Comparison of ENCODE assay signal across 8 cellular contexts in the genomic region with DNA sequence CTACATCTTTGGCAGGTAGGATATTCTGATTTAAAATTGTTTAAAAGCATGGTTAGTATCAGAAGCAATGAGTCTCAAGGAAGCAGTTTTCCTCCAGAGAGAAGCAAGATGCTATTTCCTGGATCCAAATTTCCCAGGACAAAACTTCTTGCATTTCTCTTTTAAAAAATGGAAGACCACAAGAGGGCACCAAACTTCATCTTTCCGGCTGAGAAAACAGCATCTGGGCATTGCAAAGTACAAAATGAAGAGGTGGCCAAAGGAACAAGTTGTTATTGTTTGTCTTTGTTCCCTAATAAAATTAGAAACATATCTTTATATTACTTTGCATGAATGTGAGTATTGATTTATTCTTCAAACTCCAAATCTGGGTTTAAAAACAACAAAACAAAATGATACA.
A peak's percentile ranks its signal among the peaks of the same experiment; 100 is the strongest.
DNase-seq lines count a peak whose midpoint lies in the region; ATAC-seq and TF ChIP-seq lines count a peak whose summit lies in the region.

No MANE protein-coding gene starts in this region.

- H3K36me3 ChIP-seq in brain microvascular endothelial cell (replicated peaks), result no peaks in the 10 kb centered on the region

- no peaks in the 10 kb centered on the region for H3K27me3 Mint-ChIP-seq in activated CD4-positive, alpha-beta T cell treated with anti-CD3 and anti-CD28 coated beads, Interleukin-2, amount 10 ng/mL, durations not matched to agents 7 days and 5 days

- in situ Hi-C loops in brain microvascular endothelial cell (cut with HindIII; ENCODE audit: low pct_ligation_motif_present, low sequenced_read_pairs), result loop anchor here (25.0 kb wide), 1 partner anchor 219 kb away; no protein-coding TSS in a partner anchor

- no peak overlapping the region for H3K4me3 Mint-ChIP-seq in activated CD4-positive, alpha-beta T cell treated with anti-CD3 and anti-CD28 coated beads, Interleukin-2, amount 10 ng/mL, durations not matched to agents 7 days and 5 days

- TF ChIP-seq CTCF in brain microvascular endothelial cell (IDR thresholded peaks at IDR 0.05; ENCODE audit: low read depth, low read length, missing control alignments), result peak; percentile 64

- H3K36me3 Mint-ChIP-seq in activated CD4-positive, alpha-beta T cell treated with anti-CD3 and anti-CD28 coated beads, Interleukin-2, amount 10 ng/mL, durations not matched to agents 7 days and 5 days (ENCODE audit: low read depth), result no peaks in the 10 kb centered on the region

- no peaks in the 10 kb centered on the region for H3K27me3 ChIP-seq in brain microvascular endothelial cell (replicated peaks)

- H3K4me1 Mint-ChIP-seq in activated CD4-positive, alpha-beta T cell treated with anti-CD3 and anti-CD28 coated beads, Interleukin-2, amount 10 ng/mL, durations not matched to agents 7 days and 5 days, result peaks cover 8% of the 10 kb centered on the region

- ATAC-seq in left colon (peak; percentile 33), GM21367 (IDR thresholded peaks at IDR 0.05; ENCODE audit: unreplicated experiment) (no peak), HG03571 (IDR thresholded peaks at IDR 0.05; ENCODE audit: unreplicated experiment) (no peak), HG02840 (IDR thresholded peaks at IDR 0.05; ENCODE audit: low FRiP score, unreplicated experiment) (no peak)

- no peak overlapping the region for H3K27ac Mint-ChIP-seq in activated CD4-positive, alpha-beta T cell treated with anti-CD3 and anti-CD28 coated beads, Interleukin-2, amount 10 ng/mL, durations not matched to agents 7 days and 5 days

- POLR2A ChIA-PET in activated CD4-positive, alpha-beta T cell treated with anti-CD3 and anti-CD28 coated beads, Interleukin-2, amount 10 ng/mL, durations not matched to agents 7 days and 5 days (lab: Charles Lee), result no interaction called here

- CTCF ChIA-PET in activated CD4-positive, alpha-beta T cell treated with anti-CD3 and anti-CD28 coated beads, Interleukin-2, amount 10 ng/mL, durations not matched to agents 7 days and 5 days (lab: Charles Lee), result no interaction called here

- no peak overlapping the region for H3K27ac ChIP-seq in brain microvascular endothelial cell

- intact Hi-C loops in left colon (cut with DNase I, micrococcal nuclease), result loop anchor here (5.0 to 10.0 kb wide), 2 partner anchors 229 to 232 kb away; no protein-coding TSS in a partner anchor

- H3K4me3 ChIP-seq in brain microvascular endothelial cell (ENCODE audit: low read depth, low read length), result no peak overlapping the region

- DNase-seq in activated CD4-positive, alpha-beta T cell treated with anti-CD3 and anti-CD28 coated beads, Interleukin-2, amount 10 ng/mL, durations not matched to agents 7 days and 5 days, result peak; percentile 23
- DNase-seq in activated CD4-positive, alpha-beta T cell treated with anti-CD3 and anti-CD28 coated beads, Interleukin-2, amount 50 U/mL, for 48 hours, result no peak
- peak; percentile 2 to 42 for DNase-seq in NCI-H1930 (lab: John Stamatoyannopoulos, UW)
- peak; percentile 31 for DNase-seq in brain microvascular endothelial cell
- no peak for DNase-seq in left colon

- no peaks in the 10 kb centered on the region for H3K9me3 Mint-ChIP-seq in activated CD4-positive, alpha-beta T cell treated with anti-CD3 and anti-CD28 coated beads, Interleukin-2, amount 10 ng/mL, durations not matched to agents 7 days and 5 days

Comparison
In these comparisons a context has a peak if more than half of its experiments do, and no peak if none do; other contexts are left out.
1. DNase-seq: peak in activated CD4-positive, alpha-beta T cell treated with anti-CD3 and anti-CD28 coated beads, Interleukin-2, amount 10 ng/mL, durations not matched to agents 7 days and 5 days (single experiment), NCI-H1930 (2 of 2) and brain microvascular endothelial cell (single experiment); none in activated CD4-positive, alpha-beta T cell treated with anti-CD3 and anti-CD28 coated beads, Interleukin-2, amount 50 U/mL, for 48 hours (0 of 2) and left colon (0 of 2).